ENCODE assay signal across 9 cellular contexts in genomic region chr4:118981171-118981838, GRCh38.
A peak's percentile ranks its signal among the peaks of the same experiment; 100 is the strongest.
DNase-seq lines count a peak whose midpoint lies in the region; ATAC-seq and TF ChIP-seq lines count a peak whose summit lies in the region.
"Had no signal": no experiment of that assay in that cellular context is flagged by ENCODE, and none has a peak within 500 bp of the region (broad histone marks: within the 10 kb centered on the region; RNA-seq: fewer than 3 reads in every experiment).

No MANE protein-coding gene starts in this region.

- no peaks in the 10 kb centered on the region for H3K36me3 ChIP-seq in body of pancreas (replicated peaks in 1 of 2; ENCODE audit: insufficient read depth in 1 of 2, low read depth in 2 of 2)

- TF ChIP-seq POLR2A in body of pancreas (IDR thresholded peaks at IDR 0.05) = no peak

- WGBS in body of pancreas, 2 donors = 32 to 40% methylated on average over 6 of the region's 6 CpGs

- no peaks in the 10 kb centered on the region for H3K27me3 ChIP-seq in body of pancreas

- H3K4me1 ChIP-seq in body of pancreas = no peaks in the 10 kb centered on the region

- no peaks in the 10 kb centered on the region for H3K9me3 ChIP-seq in body of pancreas

- intact Hi-C loops in body of pancreas (cut with DNase I) = no loop called here

- DNase-seq in ELR (ENCODE audit: low read depth) = peak; percentile 32
- DNase-seq in NCI-H69 (lab: John Stamatoyannopoulos, UW) = peak; percentile 96
- peak; percentile 85 for DNase-seq in fibroblast of peridontal ligament (ENCODE audit: extremely low read depth)
- peak; percentile 66 for DNase-seq in renal cortical epithelial cell (ENCODE audit: low read depth)
- DNase-seq in glomerular visceral epithelial cell (ENCODE audit: extremely low spot score) = no peak
- no peak for DNase-seq in NCI-H526 (lab: John Stamatoyannopoulos, UW)
- no peak for DNase-seq in body of pancreas

- H3K27ac ChIP-seq in body of pancreas = no peak overlapping the region
- H3K27ac ChIP-seq: SK-N-MC had no signal

- no peak for TF ChIP-seq CTCF in body of pancreas (IDR thresholded peaks at IDR 0.05)

- H3K4me3 ChIP-seq in body of pancreas = no peak overlapping the region
- H3K4me3 ChIP-seq: SK-N-MC had no signal

- no peak for ATAC-seq in GM21786 (IDR thresholded peaks at IDR 0.05; ENCODE audit: unreplicated experiment)
- no peak for ATAC-seq in body of pancreas

Comparison
In these comparisons a context has a peak if more than half of its experiments do, and no peak if none do; other contexts are left out.
1. DNase-seq: peak in ELR (single experiment), NCI-H69 (single experiment), fibroblast of peridontal ligament (single experiment) and renal cortical epithelial cell (single experiment); none in glomerular visceral epithelial cell (single experiment), NCI-H526 (0 of 2) and body of pancreas (0 of 4).